8 cellular contexts compared by ENCODE assay signal in genomic region chr1:67833595-67833926, GRCh38. TPM values are rescaled to one million over a fixed set of nuclear protein-coding genes. Genes with fewer than 3 reads are reported as not detected.
DNase-seq lines count a peak whose midpoint lies in the region; FAIRE-seq and TF ChIP-seq lines count a peak whose summit lies in the region.

No MANE protein-coding gene starts in this region.

- TF ChIP-seq CTCF in LNCaP clone FGC (IDR thresholded peaks at IDR 0.05; ENCODE audit: control insufficient read depth, extremely low read depth, insufficient read depth): no peak

- no peak overlapping the region for H3K9ac ChIP-seq in muscle layer of colon (ENCODE audit: low read length)

- no peak overlapping the region for H3K4me3 ChIP-seq in CD8-positive, alpha-beta memory T cell (ENCODE audit: low read length)
- peak overlapping the region; percentile 87 for H3K4me3 ChIP-seq in LNCaP clone FGC (ENCODE audit: low read depth, low read length)
- peak overlapping the region; percentile 37 for H3K4me3 ChIP-seq in effector memory CD4-positive, alpha-beta T cell (ENCODE audit: insufficient read depth, low read depth, low read length, poor library complexity, severe bottlenecking)
- H3K4me3 ChIP-seq in muscle layer of colon (ENCODE audit: low read depth in 1 of 2, low read length in 2 of 2): peak overlapping the region; percentile 61 to 81

- peaks cover 33% of the 10 kb centered on the region for H3K27me3 ChIP-seq in CD8-positive, alpha-beta memory T cell (ENCODE audit: insufficient read depth, low read length, poor library complexity, severe bottlenecking)
- H3K27me3 ChIP-seq in effector memory CD4-positive, alpha-beta T cell (replicated peaks; ENCODE audit: control insufficient read depth, insufficient read depth, low read length, poor library complexity, severe bottlenecking): peaks cover 9% of the 10 kb centered on the region
- no peaks in the 10 kb centered on the region for H3K27me3 ChIP-seq in muscle layer of colon (ENCODE audit: control insufficient read depth in 1 of 2, insufficient read depth in 2 of 2, low read length in 2 of 2)

- peaks cover 10 to 24% (median 13%) of the 10 kb centered on the region in 3 donors for H3K4me1 Mint-ChIP-seq in CD8-positive, alpha-beta memory T cell

- H3K9me3 ChIP-seq in CD8-positive, alpha-beta memory T cell (ENCODE audit: low read length): no peaks in the 10 kb centered on the region
- H3K9me3 ChIP-seq in effector memory CD4-positive, alpha-beta T cell (ENCODE audit: control insufficient read depth, low read length): no peaks in the 10 kb centered on the region
- H3K9me3 ChIP-seq in muscle layer of colon (ENCODE audit: low read length): no peaks in the 10 kb centered on the region

- no peak overlapping the region for H3K27ac Mint-ChIP-seq in CD8-positive, alpha-beta memory T cell

- CTCF ChIA-PET in CD8-positive, alpha-beta memory T cell (lab: Charles Lee): no interaction called here

- POLR2A ChIA-PET in CD8-positive, alpha-beta memory T cell (lab: Charles Lee): no interaction called here

- H3K36me3 Mint-ChIP-seq in CD8-positive, alpha-beta memory T cell: no peaks in the 10 kb centered on the region

- no peaks in the 10 kb centered on the region for H3K36me3 ChIP-seq in CD8-positive, alpha-beta memory T cell (ENCODE audit: insufficient read depth, low read length)
- H3K36me3 ChIP-seq in effector memory CD4-positive, alpha-beta T cell (ENCODE audit: control insufficient read depth, insufficient read depth, low read length): no peaks in the 10 kb centered on the region
- H3K36me3 ChIP-seq in muscle layer of colon (ENCODE audit: insufficient read depth, low read length): no peaks in the 10 kb centered on the region

- H3K9me3 Mint-ChIP-seq in CD8-positive, alpha-beta memory T cell: peaks cover 0 to 2% (median 0%) of the 10 kb centered on the region in 5 donors

- H3K27me3 Mint-ChIP-seq in CD8-positive, alpha-beta memory T cell: peaks cover 34 to 77% of the 10 kb centered on the region in 2 donors

- H3K4me3 Mint-ChIP-seq in CD8-positive, alpha-beta memory T cell: peak overlapping the region; percentile 24 to 66 (median 61)

- FAIRE-seq in GM19239 (lab: Jason Lieb, UNC): no peak

- DNase-seq in CD8-positive, alpha-beta memory T cell: no peak
- DNase-seq in LNCaP clone FGC (ENCODE audit: low read depth) (no peak), GM19239 (ENCODE audit: insufficient read length, low spot score) (no peak), NCI-H128 (lab: John Stamatoyannopoulos, UW; ENCODE audit: unreplicated experiment) (no peak), COR-L47 (lab: John Stamatoyannopoulos, UW) (no peak)
- no peak for DNase-seq in effector memory CD4-positive, alpha-beta T cell
- DNase-seq in activated CD4-positive, alpha-beta T cell treated with anti-CD3 and anti-CD28 coated beads for 48 hours: no peak

- peaks cover 11% of the 10 kb centered on the region for H3K4me1 ChIP-seq in CD8-positive, alpha-beta memory T cell (ENCODE audit: insufficient read depth, low read length)
- peaks cover 9% of the 10 kb centered on the region for H3K4me1 ChIP-seq in effector memory CD4-positive, alpha-beta T cell (ENCODE audit: control insufficient read depth, insufficient read depth, low read length, poor library complexity, severe bottlenecking)
- H3K4me1 ChIP-seq in muscle layer of colon (ENCODE audit: insufficient read depth, low read length): peaks cover 8% of the 10 kb centered on the region

- H3K27ac ChIP-seq in CD8-positive, alpha-beta memory T cell (ENCODE audit: low read depth, low read length): no peak overlapping the region
- no peak overlapping the region for H3K27ac ChIP-seq in effector memory CD4-positive, alpha-beta T cell (ENCODE audit: insufficient read depth, low read length, poor library complexity, severe bottlenecking)
- peak overlapping the region; percentile 77 for H3K27ac ChIP-seq in muscle layer of colon (ENCODE audit: low read depth, low read length)

RNA-seq across cellular contexts. Expression of gene GNG12, which starts 0.3 kb away (rescaled TPM):
- total RNA-seq in CD8-positive, alpha-beta memory T cell: under 1 TPM; 0.71 to 0.77 TPM
- not detected for polyA plus RNA-seq in CD8-positive, alpha-beta memory T cell
